15 cellular contexts compared by ENCODE assay signal in genomic region chr5:87403409-87403808, GRCh38.
"Had no signal": no experiment of that assay in that cellular context is flagged by ENCODE, and none has a peak within 500 bp of the region (broad histone marks: within the 10 kb centered on the region; RNA-seq: fewer than 3 reads in every experiment).

No MANE protein-coding gene starts in this region.

- H3K4me3 Mint-ChIP-seq: activated B cell treated with CpG ODN at 0.5 μM for 24 hours; activated naive CD4-positive, alpha-beta T cell treated with anti-CD3 and anti-CD28 coated beads, Interleukin-2, amount 10 ng/mL, durations not matched to agents 7 days and 5 days; memory B cell; nephron; T-cell had no signal

- H3K4me3 ChIP-seq: spleen, suprapubic skin, transverse colon, vagina had no signal

- H3K27ac Mint-ChIP-seq: activated B cell treated with CpG ODN at 0.5 μM for 24 hours; activated naive CD4-positive, alpha-beta T cell treated with anti-CD3 and anti-CD28 coated beads, Interleukin-2, amount 10 ng/mL, durations not matched to agents 7 days and 5 days; activated T-helper 2 cell treated with anti-CD3 and anti-CD28 coated beads, Interferon-gamma antibody, Interleukin-2, Interleukin-4, amounts not matched to agents 10 μg/mL and 5 μg/mL and 100 μg/mL, durations not matched to agents 14 hours and 24 hours and 36 hours; nephron had no signal

- H3K4me2 ChIP-seq: SK-N-SH had no signal

- H3K27me3 Mint-ChIP-seq: activated B cell treated with CpG ODN at 0.5 μM for 24 hours; activated naive CD4-positive, alpha-beta T cell treated with anti-CD3 and anti-CD28 coated beads, Interleukin-2, amount 10 ng/mL, durations not matched to agents 7 days and 5 days; memory B cell; T-cell had no signal

- H3K4me1 Mint-ChIP-seq: nephron had no signal

- H3K9ac ChIP-seq: SK-N-SH had no signal

- H3K27me3 ChIP-seq: spleen, suprapubic skin, transverse colon, vagina had no signal

- H3K9me3 ChIP-seq: SK-N-SH, suprapubic skin, transverse colon, vagina had no signal

- H3K27ac ChIP-seq: spleen, suprapubic skin, transverse colon, vagina had no signal

- H3K9me2 ChIP-seq: SK-N-SH had no signal

- DNase-seq: activated B cell treated with CpG ODN at 0.5 μM for 24 hours; activated CD4-positive, alpha-beta T cell treated with anti-CD3 and anti-CD28 coated beads for 48 hours; activated naive CD4-positive, alpha-beta T cell treated with anti-CD3 and anti-CD28 coated beads, Interleukin-2, amount 10 ng/mL, durations not matched to agents 7 days and 5 days; SK-N-SH; spleen; stimulated activated CD4-positive, alpha-beta T cell treated with anti-CD3 and anti-CD28 coated beads, Interleukin-4, amount 100 ng/mL, for 4 hours; stimulated activated naive CD4-positive, alpha-beta T cell treated with Interleukin-2 at 50 U/mL for 16 hours; T-cell; T-helper 9 cell; transverse colon had no signal

- H3K9me3 Mint-ChIP-seq: activated B cell treated with CpG ODN at 0.5 μM for 24 hours; activated naive CD4-positive, alpha-beta T cell treated with anti-CD3 and anti-CD28 coated beads, Interleukin-2, amount 10 ng/mL, durations not matched to agents 7 days and 5 days; activated T-helper 2 cell treated with anti-CD3 and anti-CD28 coated beads, Interferon-gamma antibody, Interleukin-2, Interleukin-4, amounts not matched to agents 10 μg/mL and 5 μg/mL and 100 μg/mL, durations not matched to agents 14 hours and 24 hours and 36 hours; memory B cell; T-cell had no signal
